Comparison of ENCODE assay signal across 1 cellular context in genomic region chr19:43651758-43652545, GRCh38.
TF ChIP-seq lines count a peak whose summit lies in the region.

No MANE protein-coding gene starts in this region.

TF ChIP-seq in HepG2, 621 proteins besides CTCF, POLR2A, EP300 and RAD21 (continued from another document):
- TF ChIP-seq MED13 (CRISPR knock-in tag; IDR thresholded peaks at IDR 0.05), result no peak
- no peak for TF ChIP-seq ZNF746 (CRISPR knock-in tag; IDR thresholded peaks at IDR 0.05)
- TF ChIP-seq ZNF577 (CRISPR knock-in tag; IDR thresholded peaks at IDR 0.05; ENCODE audit: borderline replicate concordance, low read depth), result no peak
- no peak for TF ChIP-seq ZNF75D (CRISPR knock-in tag; IDR thresholded peaks at IDR 0.05; ENCODE audit: borderline replicate concordance)
- no peak for TF ChIP-seq ZNF816 (CRISPR knock-in tag; IDR thresholded peaks at IDR 0.05; ENCODE audit: borderline replicate concordance)
- no peak for TF ChIP-seq TMF1 (CRISPR knock-in tag; IDR thresholded peaks at IDR 0.05; ENCODE audit: low read depth)
- no peak for TF ChIP-seq FOXK2 (IDR thresholded peaks at IDR 0.05)
- no peak for TF ChIP-seq ZKSCAN1 (IDR thresholded peaks at IDR 0.05; ENCODE audit: low read length)
- no peak for TF ChIP-seq ZNF567 (CRISPR knock-in tag; IDR thresholded peaks at IDR 0.05; ENCODE audit: borderline replicate concordance)
- no peak for TF ChIP-seq ZNF30 (CRISPR knock-in tag; IDR thresholded peaks at IDR 0.05)
- no peak for TF ChIP-seq UBTF (CRISPR knock-in tag; IDR thresholded peaks at IDR 0.05)
- TF ChIP-seq SPEN (CRISPR knock-in tag; IDR thresholded peaks at IDR 0.05; ENCODE audit: low read depth), result no peak
- no peak for TF ChIP-seq GABPB1 (CRISPR knock-in tag; IDR thresholded peaks at IDR 0.05)
- TF ChIP-seq MNT (IDR thresholded peaks at IDR 0.05), result no peak
- TF ChIP-seq KDM2A (CRISPR knock-in tag; IDR thresholded peaks at IDR 0.05; ENCODE audit: borderline replicate concordance, low read depth), result 0 out of 2 replicates have a peak, but pooled peaks have one; percentile 55
- no peak for TF ChIP-seq SKI (IDR thresholded peaks at IDR 0.05; ENCODE audit: partially characterized antibody)
- no peak for TF ChIP-seq HCFC1 (IDR thresholded peaks at IDR 0.05; ENCODE audit: low read depth, low read length)
- no peak for TF ChIP-seq NCOR1 (IDR thresholded peaks at IDR 0.05; ENCODE audit: borderline replicate concordance, low read length)
- peak; percentile 76; the same call in 1 of the 2 replicates for TF ChIP-seq RXRB (CRISPR knock-in tag; IDR thresholded peaks at IDR 0.05; ENCODE audit: borderline replicate concordance)
- no peak; the same call in 1 of the 2 replicates for TF ChIP-seq ZMYM4 (CRISPR knock-in tag; IDR thresholded peaks at IDR 0.05)
- no peak for TF ChIP-seq EEA1 (CRISPR knock-in tag; IDR thresholded peaks at IDR 0.05; ENCODE audit: borderline replicate concordance)
- TF ChIP-seq ZNF543 (CRISPR knock-in tag; IDR thresholded peaks at IDR 0.05), result no peak
- no peak for TF ChIP-seq ZNF441 (CRISPR knock-in tag; IDR thresholded peaks at IDR 0.05; ENCODE audit: borderline replicate concordance)
- no peak for TF ChIP-seq SRSF9 (IDR thresholded peaks at IDR 0.05; ENCODE audit: borderline replicate concordance, insufficient read depth, low read depth, low read length, poor library complexity, severe bottlenecking)
- no peak for TF ChIP-seq ZSCAN20 (CRISPR knock-in tag; IDR thresholded peaks at IDR 0.05; ENCODE audit: borderline replicate concordance)
- no peak for TF ChIP-seq SP140L (CRISPR knock-in tag; IDR thresholded peaks at IDR 0.05; ENCODE audit: borderline replicate concordance)
